In genomic region chr12:26271889-26272492, GRCh38 we compare ENCODE assay signal across 9 cellular contexts.
DNase-seq lines count a peak whose midpoint lies in the region; ATAC-seq and TF ChIP-seq lines count a peak whose summit lies in the region.
"Had no signal": no experiment of that assay in that cellular context is flagged by ENCODE, and none has a peak within 500 bp of the region (broad histone marks: within the 10 kb centered on the region; RNA-seq: fewer than 3 reads in every experiment).

No MANE protein-coding gene starts in this region.

- POLR2A ChIA-PET in GM10248 (lab: Yijun Ruan, JAX): no interaction called here

- no peaks in the 10 kb centered on the region; the same call in 1 of the 2 replicates for H3K9me3 ChIP-seq in MG63

- DNase-seq in C1 segment of cervical spinal cord (lab: John Stamatoyannopoulos, UW) (peak in 9 of 14 donors; percentile 9 to 49 (median 22)), MG63 (peak; percentile 35), fibroblast of pulmonary artery (ENCODE audit: low read depth) (peak; percentile 97), pons (ENCODE audit: low spot score) (peak; percentile 71), GM10248 (ENCODE audit: extremely low spot score) (no peak), NCI-H2227 (lab: John Stamatoyannopoulos, UW; ENCODE audit: unreplicated experiment) (no peak), GDM1 (lab: John Stamatoyannopoulos, UW) (no peak)
- DNase-seq: NCI-H1694 had no signal

- H3K4me3 ChIP-seq in MG63: no peak overlapping the region
- no peak overlapping the region for H3K4me3 ChIP-seq in fibroblast of pulmonary artery (replicated peaks; ENCODE audit: low read depth, low read length)

- H3K36me3 ChIP-seq in MG63: no peaks in the 10 kb centered on the region

- no peak for ATAC-seq in HG03457 (IDR thresholded peaks at IDR 0.05; ENCODE audit: unreplicated experiment)

- TF ChIP-seq CTCF in fibroblast of pulmonary artery (IDR thresholded peaks at IDR 0.05; ENCODE audit: low read length, missing control alignments): no peak
- TF ChIP-seq CTCF in GM10248 (IDR thresholded peaks at IDR 0.05; ENCODE audit: control extremely low read depth, extremely low read depth, low read depth, missing control alignments): no peak

- H3K27me3 ChIP-seq in MG63: no peaks in the 10 kb centered on the region

- CTCF ChIA-PET in GM10248 (lab: Yijun Ruan, JAX): interaction anchor here (0.8 to 2.1 kb wide), 9 partner anchors 8 to 75 kb away, joined by 3 to 4 read pairs (median 3); no protein-coding TSS in a partner anchor

Comparison
In these comparisons a context has a peak if more than half of its experiments do, and no peak if none do; other contexts are left out.
1. DNase-seq: peak in C1 segment of cervical spinal cord (9 of 14), MG63 (single experiment), fibroblast of pulmonary artery (single experiment) and pons (single experiment); none in GM10248 (single experiment), NCI-H2227 (single experiment) and GDM1 (single experiment).